8 cellular contexts compared by ENCODE assay signal in the genomic region with DNA sequence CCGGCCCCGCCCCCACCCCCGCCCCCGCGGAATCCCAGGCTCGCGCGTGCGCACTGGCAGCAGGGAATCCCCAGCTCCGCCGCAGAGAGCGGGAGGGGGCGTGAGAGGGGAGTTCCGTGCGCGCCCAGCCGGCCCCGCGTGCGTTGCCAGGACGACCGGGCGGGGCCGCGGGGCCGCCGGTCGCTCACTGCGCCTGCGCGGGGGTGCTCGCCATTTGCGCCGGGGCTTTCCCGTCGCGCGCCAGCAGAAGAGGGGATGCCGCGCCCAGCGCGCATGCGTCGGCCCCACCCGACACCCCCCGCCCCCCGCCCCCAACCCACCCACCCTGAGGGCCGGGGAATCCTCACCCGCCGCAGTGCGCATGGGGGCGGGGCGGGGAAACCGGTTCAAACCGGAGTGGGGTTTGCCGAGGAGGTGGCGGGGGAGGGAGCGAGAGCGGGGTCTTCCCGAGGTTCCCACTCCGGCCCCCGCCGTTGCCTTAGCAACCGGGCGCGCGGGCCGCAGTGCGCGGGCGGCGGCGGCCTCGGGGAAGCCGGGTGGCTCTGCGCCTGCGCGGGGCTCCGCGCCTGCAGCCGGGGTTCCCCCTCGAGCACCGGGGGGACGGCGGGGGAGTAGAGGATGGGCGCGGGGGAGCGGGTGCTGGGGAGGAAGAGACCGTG. TPM values are rescaled to one million over a fixed set of nuclear protein-coding genes. Genes with fewer than 3 reads are reported as not detected.
DNase-seq lines count a peak whose midpoint lies in the region; ATAC-seq, FAIRE-seq and TF ChIP-seq lines count a peak whose summit lies in the region.

No MANE protein-coding gene starts in this region.

- FAIRE-seq in GM12892 (lab: Jason Lieb, UNC): peak; percentile 98

- H3K36me3 ChIP-seq in adrenal gland (replicated peaks in 1 of 2) (no peaks in the 10 kb centered on the region), left ventricle myocardium inferior (peaks cover 10% of the 10 kb centered on the region), urinary bladder (ENCODE audit: insufficient read depth) (no peaks in the 10 kb centered on the region)

- DNase-seq in GM12892 (ENCODE audit: insufficient read length) (peak; percentile 99), NCI-H1694 treated with DMSO at 0.1 percent for 48 hours (lab: John Stamatoyannopoulos, UW) (peak; percentile 86), T-helper 1 cell (peak; percentile 90 to 99 (median 93)), adrenal gland (peak; percentile 91 to 94 (median 92)), left ventricle myocardium inferior (peak; percentile 91), pulmonary artery endothelial cell (ENCODE audit: low read depth, low spot score) (peak; percentile 66)

- peak; percentile 76 for ATAC-seq in HG02885 (IDR thresholded peaks at IDR 0.05; ENCODE audit: poor library complexity, unreplicated experiment)

- TF ChIP-seq CTCF in adrenal gland (IDR thresholded peaks at IDR 0.05) (no peak), left ventricle myocardium inferior (IDR thresholded peaks at IDR 0.05; ENCODE audit: borderline replicate concordance) (no peak)

- H3K27ac ChIP-seq in adrenal gland (peak overlapping the region in 1 of 5 donors; percentile 18), left ventricle myocardium inferior (replicated peaks) (peak overlapping the region; percentile 50), urinary bladder (ENCODE audit: low read depth) (no peak overlapping the region)

- peaks cover 0 to 49% of the 10 kb centered on the region in 2 donors for H3K4me1 ChIP-seq in adrenal gland (replicated peaks in 1 of 2)
- H3K4me1 ChIP-seq in left ventricle myocardium inferior: peaks cover 56% of the 10 kb centered on the region
- H3K4me1 ChIP-seq in urinary bladder (ENCODE audit: insufficient read depth): no peaks in the 10 kb centered on the region

- H3K9me3 ChIP-seq in adrenal gland (replicated peaks in 1 of 3) (no peaks in the 10 kb centered on the region), left ventricle myocardium inferior (replicated peaks) (no peaks in the 10 kb centered on the region)

- H3K27me3 ChIP-seq in adrenal gland: peaks cover 27% of the 10 kb centered on the region
- H3K27me3 ChIP-seq in left ventricle myocardium inferior (ENCODE audit: low read depth): peaks cover 45% of the 10 kb centered on the region

- intact Hi-C loops in adrenal gland (cut with DNase I): loop anchor here in 1 of 2 donors (10.0 kb wide), 1 partner anchor 117 kb away; no protein-coding TSS in a partner anchor
- intact Hi-C loops in left ventricle myocardium inferior (cut with micrococcal nuclease): no loop called here

- TF ChIP-seq POLR2A in GM12892 (IDR thresholded peaks at IDR 0.05; ENCODE audit: low read depth, low read length) (no peak), adrenal gland (IDR thresholded peaks at IDR 0.05) (no peak)

- WGBS in adrenal gland, 4 donors: 0 to 1% (median 0%) methylated on average over 2 to 89 of the region's 89 CpGs; no CpG with 5 or more reads in 1 of the 4 donors
- WGBS in urinary bladder: under 1% methylated on average over 89 of the region's 89 CpGs

- H3K4me3 ChIP-seq in adrenal gland: peak overlapping the region in 3 of 4 donors; percentile 44 to 84 (median 60)
- H3K4me3 ChIP-seq in left ventricle myocardium inferior: peak overlapping the region; percentile 89
- H3K4me3 ChIP-seq in urinary bladder (ENCODE audit: low read depth, low read length): peak overlapping the region; percentile 70

RNA-seq across cellular contexts. Expression of a gene that starts 15.1 kb away (rescaled TPM):
- 27.5 TPM for polyA plus RNA-seq in GM12892 (2012; ENCODE audit: missing spikeins)
- total RNA-seq in adrenal gland: 10 to 100 TPM; 43.2 to 70.0 (median 65.9) TPM
- polyA plus RNA-seq in adrenal gland: 100 to 1,000 TPM in 2 of 3 donors, 10 to 100 TPM in 1; 11.3 to 143 (median 114) TPM
- total RNA-seq in left ventricle myocardium inferior: 87.4 TPM
- 57.0 and 65.4 TPM in 2 replicates for total RNA-seq in pulmonary artery endothelial cell
- total RNA-seq in urinary bladder: 9.7 TPM
- 149 TPM for polyA plus RNA-seq in urinary bladder

RNA-seq across cellular contexts. Expression of a gene that starts 19.0 kb away (rescaled TPM):
- 1.5 TPM for polyA plus RNA-seq in GM12892 (2012; ENCODE audit: missing spikeins)
- total RNA-seq in adrenal gland (under 1 TPM in 7 of 8 donors, not detected in 1; 0.22 to 0.96 (median 0.69) TPM), left ventricle myocardium inferior (0.38 TPM), pulmonary artery endothelial cell (under 0.01 TPM in 1 of 2 replicates, not detected in the other), urinary bladder (0.79 TPM)
- polyA plus RNA-seq in adrenal gland (under 1 TPM in 2 of 3 donors, not detected in 1; 0.16 to 0.47 TPM), urinary bladder (0.24 TPM)
